Comparison of ENCODE assay signal across 1 cellular context in genomic region chr20:47206962-47207641, GRCh38.
TF ChIP-seq lines count a peak whose summit lies in the region.

No MANE protein-coding gene starts in this region.

TF ChIP-seq in HCT116, 20 proteins besides CTCF, POLR2A, EP300 and RAD21:
- TF ChIP-seq, protein P1, sequence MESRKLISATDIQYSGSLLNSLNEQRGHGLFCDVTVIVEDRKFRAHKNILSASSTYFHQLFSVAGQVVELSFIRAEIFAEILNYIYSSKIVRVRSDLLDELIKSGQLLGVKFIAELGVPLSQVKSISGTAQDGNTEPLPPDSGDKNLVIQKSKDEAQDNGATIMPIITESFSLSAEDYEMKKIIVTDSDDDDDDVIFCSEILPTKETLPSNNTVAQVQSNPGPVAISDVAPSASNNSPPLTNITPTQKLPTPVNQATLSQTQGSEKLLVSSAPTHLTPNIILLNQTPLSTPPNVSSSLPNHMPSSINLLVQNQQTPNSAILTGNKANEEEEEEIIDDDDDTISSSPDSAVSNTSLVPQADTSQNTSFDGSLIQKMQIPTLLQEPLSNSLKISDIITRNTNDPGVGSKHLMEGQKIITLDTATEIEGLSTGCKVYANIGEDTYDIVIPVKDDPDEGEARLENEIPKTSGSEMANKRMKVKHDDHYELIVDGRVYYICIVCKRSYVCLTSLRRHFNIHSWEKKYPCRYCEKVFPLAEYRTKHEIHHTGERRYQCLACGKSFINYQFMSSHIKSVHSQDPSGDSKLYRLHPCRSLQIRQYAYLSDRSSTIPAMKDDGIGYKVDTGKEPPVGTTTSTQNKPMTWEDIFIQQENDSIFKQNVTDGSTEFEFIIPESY (IDR thresholded peaks at IDR 0.05; ENCODE audit: extremely low read depth, insufficient replicate concordance, low read length) = no peak
- no peak for TF ChIP-seq SRF (IDR thresholded peaks at IDR 0.05; ENCODE audit: low read depth)
- no peak for TF ChIP-seq EZH2 (IDR thresholded peaks at IDR 0.05)
- no peak for TF ChIP-seq CBX3 (IDR thresholded peaks at IDR 0.05; ENCODE audit: low read depth)
- TF ChIP-seq SP1 (IDR thresholded peaks at IDR 0.05; ENCODE audit: low read depth) = no peak
- no peak for TF ChIP-seq CEBPB (IDR thresholded peaks at IDR 0.05; ENCODE audit: low read depth)
- no peak for TF ChIP-seq YY1 (IDR thresholded peaks at IDR 0.05; ENCODE audit: extremely low read depth, insufficient replicate concordance, low read depth, low read length)
- TF ChIP-seq, protein P2, sequence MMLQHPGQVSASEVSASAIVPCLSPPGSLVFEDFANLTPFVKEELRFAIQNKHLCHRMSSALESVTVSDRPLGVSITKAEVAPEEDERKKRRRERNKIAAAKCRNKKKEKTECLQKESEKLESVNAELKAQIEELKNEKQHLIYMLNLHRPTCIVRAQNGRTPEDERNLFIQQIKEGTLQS (IDR thresholded peaks at IDR 0.05) = no peak
- TF ChIP-seq ELF1 (IDR thresholded peaks at IDR 0.05; ENCODE audit: borderline replicate concordance, low read depth) = no peak
- no peak for TF ChIP-seq JUND (IDR thresholded peaks at IDR 0.05)
- TF ChIP-seq EGR1 (IDR thresholded peaks at IDR 0.05; ENCODE audit: low read depth) = no peak
- no peak for TF ChIP-seq POLR2AphosphoS5 (IDR thresholded peaks at IDR 0.05; ENCODE audit: low read depth, low read length)
- no peak for TF ChIP-seq SIN3A (IDR thresholded peaks at IDR 0.05; ENCODE audit: low read depth)
- TF ChIP-seq, protein P3, sequence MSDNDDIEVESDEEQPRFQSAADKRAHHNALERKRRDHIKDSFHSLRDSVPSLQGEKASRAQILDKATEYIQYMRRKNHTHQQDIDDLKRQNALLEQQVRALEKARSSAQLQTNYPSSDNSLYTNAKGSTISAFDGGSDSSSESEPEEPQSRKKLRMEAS (IDR thresholded peaks at IDR 0.05) = no peak
- no peak for TF ChIP-seq EZH2phosphoT487 (IDR thresholded peaks at IDR 0.05; ENCODE audit: borderline replicate concordance)
- TF ChIP-seq FOSL1 (IDR thresholded peaks at IDR 0.05; ENCODE audit: low read depth) = no peak
TF ChIP-seq in HCT116: peak in this region for 0.
